ENCODE assay signal across 7 cellular contexts in the genomic region with DNA sequence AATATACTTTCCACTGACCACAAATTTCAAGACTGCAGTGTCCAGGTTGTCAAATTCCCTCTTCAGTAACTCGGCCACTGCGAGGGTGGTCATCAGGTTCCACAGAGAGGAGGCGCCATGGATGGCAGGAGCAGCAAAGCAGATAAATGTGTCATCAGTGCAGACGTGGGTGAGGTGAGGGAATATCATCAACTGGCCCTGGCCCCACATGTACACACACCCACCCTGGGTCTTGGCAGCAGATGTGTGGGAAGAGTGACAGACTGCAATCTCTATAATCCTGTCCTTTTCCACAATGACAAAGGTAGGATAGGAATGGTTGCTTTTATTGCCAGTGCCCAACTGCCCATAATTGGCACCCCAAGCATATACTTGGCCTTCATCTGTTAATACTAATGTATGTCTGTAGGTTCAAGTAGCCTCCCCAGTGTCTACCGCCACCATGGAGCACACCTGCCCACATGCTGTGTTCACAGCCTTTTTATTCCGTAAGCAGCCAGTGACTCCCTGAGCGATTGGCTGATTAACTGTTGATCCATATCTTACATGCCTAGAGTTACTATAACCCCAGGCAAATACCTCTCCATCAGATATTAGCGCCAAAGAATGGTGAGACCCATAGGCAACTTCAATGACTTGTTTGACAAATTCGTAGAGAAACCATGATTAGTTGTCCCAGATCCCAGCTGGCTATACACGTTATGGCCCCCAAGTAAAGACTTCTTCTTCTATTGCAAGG. TPM values are rescaled to one million over a fixed set of nuclear protein-coding genes. Genes with fewer than 3 reads are reported as not detected.
"Had no signal": no experiment of that assay in that cellular context is flagged by ENCODE, and none has a peak within 500 bp of the region (broad histone marks: within the 10 kb centered on the region; RNA-seq: fewer than 3 reads in every experiment).

No MANE protein-coding gene starts in this region.

- H3K36me3 ChIP-seq: HAP-1 had no signal

- H3K27ac ChIP-seq: GM23248 had no signal

- FAIRE-seq: HTR-8/SVneo, K562 had no signal

- DNase-seq: GM23248, GOT3, H7, IMR-90 had no signal

- H3K4me3 ChIP-seq: GM23248, HAP-1, K562 had no signal

- H3K9ac ChIP-seq: GM23248 had no signal

RNA-seq across cellular contexts. Expression of gene LIPM, which starts 16.3 kb away (rescaled TPM):
- polyA plus RNA-seq: GM23248, IMR-90, K562 had no signal

RNA-seq across cellular contexts. Expression of gene LIPN, which starts 26.4 kb away (rescaled TPM):
- polyA plus RNA-seq: GM23248, IMR-90, K562 had no signal
